Comparison of ENCODE assay signal across 1 cellular context in genomic region chr7:64835856-64836255, GRCh38.
A peak's percentile ranks its signal among the peaks of the same experiment; 100 is the strongest.
TF ChIP-seq lines count a peak whose summit lies in the region.

No MANE protein-coding gene starts in this region.

TF ChIP-seq in HepG2, 621 proteins besides CTCF, POLR2A, EP300 and RAD21:
- peak; percentile 44 for TF ChIP-seq STAG1 (CRISPR knock-in tag; IDR thresholded peaks at IDR 0.05)
